ENCODE assay signal across 9 cellular contexts in genomic region chr14:100747021-100747586, GRCh38. TPM values are rescaled to one million over a fixed set of nuclear protein-coding genes. Genes with fewer than 3 reads are reported as not detected.
DNase-seq lines count a peak whose midpoint lies in the region; ATAC-seq, FAIRE-seq and TF ChIP-seq lines count a peak whose summit lies in the region.
"Had no signal": no experiment of that assay in that cellular context is flagged by ENCODE, and none has a peak within 500 bp of the region (broad histone marks: within the 10 kb centered on the region; RNA-seq: fewer than 3 reads in every experiment).

No MANE protein-coding gene starts in this region.

- POLR2A ChIA-PET in H1 (lab: Charles Lee; ENCODE audit: partially characterized antibody) = no interaction called here

- no peak for FAIRE-seq in H1 (lab: Jason Lieb, UNC)

- no peaks in the 10 kb centered on the region for H3K4me1 Mint-ChIP-seq in stimulated activated naive B cell treated with anti-CD40 and anti-IgM and Interleukin-4, amounts not matched to agents 10 μg/mL and 1 μg/mL and 100 μg/mL, for 72 hours
- H3K4me1 Mint-ChIP-seq: activated naive CD8-positive, alpha-beta T cell treated with anti-CD3 and anti-CD28 coated beads for 36 hours had no signal

- TF ChIP-seq RAD21 in H1 (IDR thresholded peaks at IDR 0.05 in 1 of 2, conservative IDR thresholded peaks at IDR 0.05 in 1 of 2; ENCODE audit: low read depth in 2 of 2, low read length in 2 of 2) = no peak

- TF ChIP-seq CTCF in H1 (IDR thresholded peaks at IDR 0.05; ENCODE audit: control extremely low read depth in 1 of 3, insufficient read depth in 1 of 3, low read depth in 1 of 3, low read length in 3 of 3) = no peak
- no peak for TF ChIP-seq CTCF in psoas muscle (IDR thresholded peaks at IDR 0.05)

- H3K27me3 ChIP-seq in H1 (replicated peaks in 1 of 4; ENCODE audit: control insufficient read depth in 3 of 4, extremely low read depth in 1 of 4, insufficient read depth in 3 of 4, low read length in 3 of 4) (no peaks in the 10 kb centered on the region; a peak in 1 of 7 replicates), psoas muscle (ENCODE audit: insufficient read depth in 3 of 3, low read length in 2 of 3) (peaks cover 0 to 2% (median 0%) of the 10 kb centered on the region in 3 donors)

- no peak overlapping the region for H4K91ac ChIP-seq in H1 (replicated peaks; ENCODE audit: insufficient read length, low read length)

- no peak overlapping the region for H3K9ac ChIP-seq in H1 (replicated peaks in 1 of 4; ENCODE audit: extremely low read depth in 1 of 4, low read depth in 3 of 4, low read length in 3 of 4)

- H3K27ac Mint-ChIP-seq in stimulated activated naive B cell treated with anti-CD40 and anti-IgM and Interleukin-4, amounts not matched to agents 10 μg/mL and 1 μg/mL and 100 μg/mL, for 72 hours = no peak overlapping the region
- H3K27ac Mint-ChIP-seq: activated naive CD8-positive, alpha-beta T cell treated with anti-CD3 and anti-CD28 coated beads for 36 hours had no signal

- H2BK20ac ChIP-seq in H1 (ENCODE audit: low read length) = no peak overlapping the region

- H3K27me3 Mint-ChIP-seq in stimulated activated naive B cell treated with anti-CD40 and anti-IgM and Interleukin-4, amounts not matched to agents 10 μg/mL and 1 μg/mL and 100 μg/mL, for 72 hours = peaks cover 0 to 5% of the 10 kb centered on the region in 2 donors

- H3K23me2 ChIP-seq in H1 (ENCODE audit: low read depth, low read length) = no peaks in the 10 kb centered on the region

- no peak overlapping the region for H3K14ac ChIP-seq in H1 (ENCODE audit: insufficient read length)

- H3K4me1 ChIP-seq in H1 (replicated peaks in 1 of 4; ENCODE audit: control insufficient read depth in 3 of 4, insufficient read depth in 4 of 4, low read length in 3 of 4) (no peaks in the 10 kb centered on the region), psoas muscle (no peaks in the 10 kb centered on the region)

- H3K4me3 Mint-ChIP-seq in stimulated activated naive B cell treated with anti-CD40 and anti-IgM and Interleukin-4, amounts not matched to agents 10 μg/mL and 1 μg/mL and 100 μg/mL, for 72 hours = no peak overlapping the region
- H3K4me3 Mint-ChIP-seq: activated naive CD8-positive, alpha-beta T cell treated with anti-CD3 and anti-CD28 coated beads for 36 hours had no signal

- H3K79me1 ChIP-seq in H1 (ENCODE audit: low read depth, low read length) = no peaks in the 10 kb centered on the region

- 88% methylated on average over 9 of the region's 9 CpGs; no CpG with 5 or more reads in 1 of the 2 experiments for WGBS in H1 (ENCODE audit: extremely low coverage in 1 of 2, insufficient coverage in 1 of 2, insufficient read length in 1 of 2, insufficient replicate concordance in 2 of 2, low coverage in 1 of 2, low lambda C conversion rate in 2 of 2, missing lambda C conversion rate in 1 of 2), 2 experiments
- WGBS in psoas muscle, 3 donors = 81 to 93% (median 84%) methylated on average over 9 of the region's 9 CpGs

- no peaks in the 10 kb centered on the region for H3K79me2 ChIP-seq in H1 (ENCODE audit: control insufficient read depth in 1 of 2, insufficient read depth in 2 of 2, low read length in 2 of 2)

- H2BK12ac ChIP-seq in H1 (ENCODE audit: low read depth, low read length) = no peak overlapping the region

- CTCF ChIA-PET in H1 (lab: Charles Lee; ENCODE audit: partially characterized antibody) = no interaction called here

- ATAC-seq in psoas muscle (peak in 3 of 4 donors; percentile 15 to 61 (median 60)), GM21717 (IDR thresholded peaks at IDR 0.05; ENCODE audit: unreplicated experiment) (no peak)
- no peak for ATAC-seq in stimulated activated naive B cell treated with anti-CD40 and anti-IgM and Interleukin-4, amounts not matched to agents 10 μg/mL and 1 μg/mL and 100 μg/mL, for 72 hours (replicated peaks)

- H2BK5ac ChIP-seq in H1 (ENCODE audit: low read depth, low read length) = no peak overlapping the region

- no peak for TF ChIP-seq POLR2A in H1 (IDR thresholded peaks at IDR 0.05; ENCODE audit: control extremely low read depth in 1 of 2, low read depth in 2 of 2, low read length in 2 of 2)

- H2AFZ ChIP-seq in H1 (ENCODE audit: low read length) = no peak overlapping the region

- H3K23ac ChIP-seq in H1 (ENCODE audit: insufficient read length) = no peak overlapping the region

- H2BK120ac ChIP-seq in H1 (replicated peaks; ENCODE audit: low read depth, low read length) = no peak overlapping the region

- DNase-seq in HCEC 1CT (peak; percentile 86), NCI-H345 treated with DMSO at 0.1 percent for 48 hours (lab: John Stamatoyannopoulos, UW; ENCODE audit: unreplicated experiment) (peak; percentile 87), H1 (ENCODE audit: low read depth in 1 of 2, low spot score in 2 of 2) (no peak), psoas muscle (peak; percentile 57 to 70), SIG-M5 (lab: John Stamatoyannopoulos, UW) (no peak), OCI-M1 (lab: John Stamatoyannopoulos, UW) (no peak)
- no peak for DNase-seq in stimulated activated naive B cell treated with anti-CD40 and anti-IgM and Interleukin-4, amounts not matched to agents 10 μg/mL and 1 μg/mL and 100 μg/mL, for 72 hours
- DNase-seq: activated naive CD8-positive, alpha-beta T cell treated with anti-CD3 and anti-CD28 coated beads for 36 hours had no signal

- intact Hi-C loops in psoas muscle (cut with DNase I) = no loop called here

- H2AK5ac ChIP-seq in H1 (ENCODE audit: low read depth, low read length) = no peak overlapping the region

- no peak overlapping the region for H4K8ac ChIP-seq in H1 (ENCODE audit: extremely low read depth, insufficient read depth, low read length)

- no peak overlapping the region for H3K18ac ChIP-seq in H1 (ENCODE audit: extremely low read depth, low read length)

- TF ChIP-seq EP300 in H1 (IDR thresholded peaks at IDR 0.05; ENCODE audit: borderline replicate concordance in 1 of 2, low read depth in 2 of 2, low read length in 2 of 2) = no peak

- no peak overlapping the region for H4K5ac ChIP-seq in H1 (ENCODE audit: insufficient read length, low read depth, low read length)

- no peak overlapping the region for H3K56ac ChIP-seq in H1 (replicated peaks; ENCODE audit: insufficient read length, low read depth, low read length)

- no peak overlapping the region for H3K4me2 ChIP-seq in H1 (ENCODE audit: insufficient read depth in 1 of 2, low read depth in 2 of 2, low read length in 2 of 2)

- H3K36me3 ChIP-seq in H1 (ENCODE audit: control insufficient read depth in 2 of 4, insufficient read depth in 4 of 4, low read length in 3 of 4) = no peaks in the 10 kb centered on the region
- H3K36me3 ChIP-seq in psoas muscle (ENCODE audit: insufficient read depth in 1 of 2, low read depth in 1 of 2) = no peaks in the 10 kb centered on the region

- H3K36me3 Mint-ChIP-seq in stimulated activated naive B cell treated with anti-CD40 and anti-IgM and Interleukin-4, amounts not matched to agents 10 μg/mL and 1 μg/mL and 100 μg/mL, for 72 hours = no peaks in the 10 kb centered on the region
- H3K36me3 Mint-ChIP-seq: activated naive CD8-positive, alpha-beta T cell treated with anti-CD3 and anti-CD28 coated beads for 36 hours had no signal

- H2BK15ac ChIP-seq in H1 (ENCODE audit: low read length) = peak overlapping the region; percentile 14; the same call in 1 of the 2 replicates

- H3K4me3 ChIP-seq in H1 (ENCODE audit: extremely low read depth in 1 of 4, insufficient read depth in 2 of 4, low read depth in 3 of 4, low read length in 4 of 4) = no peak overlapping the region
- H3K4me3 ChIP-seq in psoas muscle = no peak overlapping the region

- no peak overlapping the region for H3K27ac ChIP-seq in H1 (ENCODE audit: low read depth, low read length)
- H3K27ac ChIP-seq in psoas muscle = no peak overlapping the region

- no peaks in the 10 kb centered on the region for H4K20me1 ChIP-seq in H1 (replicated peaks in 1 of 2; ENCODE audit: control insufficient read depth in 1 of 2, insufficient read depth in 2 of 2, low read length in 2 of 2)

- H3K9me3 Mint-ChIP-seq in stimulated activated naive B cell treated with anti-CD40 and anti-IgM and Interleukin-4, amounts not matched to agents 10 μg/mL and 1 μg/mL and 100 μg/mL, for 72 hours = no peaks in the 10 kb centered on the region
- H3K9me3 Mint-ChIP-seq: activated naive CD8-positive, alpha-beta T cell treated with anti-CD3 and anti-CD28 coated beads for 36 hours had no signal

- H3K9me3 ChIP-seq in H1 (ENCODE audit: insufficient read depth in 2 of 2, low read depth in 1 of 2, low read length in 1 of 2) (no peaks in the 10 kb centered on the region), psoas muscle (no peaks in the 10 kb centered on the region)

- H3K4ac ChIP-seq in H1 (replicated peaks; ENCODE audit: insufficient read length, low read depth, low read length) = no peak overlapping the region

TF ChIP-seq in H1, 55 proteins besides CTCF, POLR2A, EP300 and RAD21 (continues in another document):
- TF ChIP-seq CTBP2 (IDR thresholded peaks at IDR 0.05; ENCODE audit: borderline replicate concordance, insufficient read depth, insufficient read length, low read length) (no peak), POLR2AphosphoS5 (IDR thresholded peaks at IDR 0.05; ENCODE audit: low read depth, low read length) (no peak), SIRT6 (IDR thresholded peaks at IDR 0.05; ENCODE audit: low read length) (no peak), EGR1 (IDR thresholded peaks at IDR 0.05; ENCODE audit: borderline replicate concordance, low read depth, low read length) (no peak), CBX5 (IDR thresholded peaks at IDR 0.05; ENCODE audit: low read depth, low read length) (no peak), GTF2F1 (IDR thresholded peaks at IDR 0.05; ENCODE audit: borderline replicate concordance, low read depth, low read length) (no peak), HDAC2 (IDR thresholded peaks at IDR 0.05; ENCODE audit: borderline replicate concordance in 1 of 2, low read depth in 2 of 2, low read length in 2 of 2) (no peak), CHD1 (IDR thresholded peaks at IDR 0.05; ENCODE audit: low read depth, low read length) (no peak), RXRA (IDR thresholded peaks at IDR 0.05; ENCODE audit: insufficient read depth, low read depth, low read length) (no peak), SUZ12 (IDR thresholded peaks at IDR 0.05; ENCODE audit: low read length) (no peak), FOSL1 (IDR thresholded peaks at IDR 0.05; ENCODE audit: insufficient read depth, low read depth, low read length) (no peak)

RNA-seq across cellular contexts. Expression of gene DLK1, which starts 20.4 kb away (rescaled TPM):
- total RNA-seq in H1 (2021; fragmentation: NEBNext Ultra II Directional; extraction: Animal tissue kit (Norgen Biotek cat#: 25700)) = 0.42 and 1.3 TPM in 2 replicates
- polyA plus RNA-seq in H1 (2011; rRNA removed) (2.4 and 7.1 TPM in 2 replicates), psoas muscle (10 to 100 TPM in 1 of 3 donors, 1 to 10 TPM in 2; 2.6 to 10.7 (median 9.2) TPM)
- 2.2 TPM for polyA plus RNA-seq in H1 (2011; cell fraction: cytosol; rRNA removed)
- 5.4 TPM for polyA plus RNA-seq in H1 (2011; cell fraction: nucleus; rRNA removed)
- 2.2 to 3.6 TPM (median 3.3 TPM) in 4 replicates for polyA plus RNA-seq in H1 (2012, experiment 1 of 2)
- 3.7 TPM for polyA plus RNA-seq in H1 (2012, experiment 2 of 2)
- 0.93 TPM for polyA plus RNA-seq in H1 (2013, experiment 1 of 2)
- 0.98 TPM for polyA plus RNA-seq in H1 (2013, experiment 2 of 2)
- polyA minus RNA-seq in H1 (2011; rRNA and poly(A)+ RNA removed) = 0.51 and 1.1 TPM in 2 replicates
- 2.1 TPM for polyA minus RNA-seq in H1 (2011; cell fraction: cytosol; rRNA and poly(A)+ RNA removed)
- polyA minus RNA-seq in H1 (2011; cell fraction: nucleus; rRNA and poly(A)+ RNA removed) = 0.80 TPM
- total RNA-seq in psoas muscle = 10 to 100 TPM; 12.1 to 39.9 (median 25.3) TPM
- total RNA-seq: activated naive CD8-positive, alpha-beta T cell treated with anti-CD3 and anti-CD28 coated beads for 36 hours had no signal

Comparison
In these comparisons a context has a peak if more than half of its experiments do, and no peak if none do; other contexts are left out.
1. DNase-seq: peak in HCEC 1CT (single experiment), NCI-H345 treated with DMSO at 0.1 percent for 48 hours (single experiment) and psoas muscle (2 of 2); none in H1 (0 of 2), SIG-M5 (single experiment), OCI-M1 (single experiment) and stimulated activated naive B cell treated with anti-CD40 and anti-IgM and Interleukin-4, amounts not matched to agents 10 μg/mL and 1 μg/mL and 100 μg/mL, for 72 hours (single experiment).
2. ATAC-seq: peak in psoas muscle (3 of 4); none in GM21717 (single experiment) and stimulated activated naive B cell treated with anti-CD40 and anti-IgM and Interleukin-4, amounts not matched to agents 10 μg/mL and 1 μg/mL and 100 μg/mL, for 72 hours (0 of 2).